ENCODE assay signal across 1 cellular context in the genomic region with DNA sequence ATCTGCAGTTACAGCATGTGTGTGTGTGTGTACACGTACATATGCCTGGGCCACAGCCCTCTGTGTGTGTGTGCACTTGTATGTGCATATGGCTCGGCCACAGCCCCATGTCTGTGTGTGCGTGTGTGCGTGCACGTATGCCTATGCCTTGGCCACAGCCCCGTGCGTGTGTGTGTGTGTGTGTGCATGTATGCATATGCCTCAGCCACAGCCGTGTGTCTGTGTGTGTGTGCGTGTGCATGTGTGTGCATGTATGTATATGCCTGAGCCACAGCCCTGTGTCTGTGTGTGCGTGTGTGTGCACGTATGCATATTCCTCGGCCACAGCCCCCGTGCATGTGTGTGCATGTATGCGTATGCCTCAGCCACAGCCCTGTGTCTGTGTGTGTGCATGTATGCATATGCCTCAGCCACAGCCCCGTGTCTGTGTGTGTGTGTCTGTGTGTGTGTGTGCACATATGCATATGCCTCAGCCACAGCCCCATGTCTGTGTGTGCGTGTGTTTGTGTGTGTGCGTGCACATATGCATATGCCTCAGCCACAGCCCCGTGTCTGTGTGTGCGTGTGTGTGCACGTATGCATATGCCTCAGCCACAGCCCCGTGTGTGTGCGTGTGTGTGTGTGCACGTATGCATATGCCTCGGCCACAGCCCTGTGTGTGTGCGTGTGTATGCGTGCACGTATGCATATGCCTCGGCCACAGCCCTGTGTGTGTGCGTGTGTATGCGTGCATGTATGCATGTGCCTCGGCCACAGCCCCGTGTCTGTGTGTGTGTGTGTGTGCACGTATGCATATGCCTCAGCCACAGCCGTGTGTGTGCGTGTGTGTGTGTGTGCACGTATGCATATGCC.
A peak's percentile ranks its signal among the peaks of the same experiment; 100 is the strongest.
TF ChIP-seq lines count a peak whose summit lies in the region.

No MANE protein-coding gene starts in this region.

TF ChIP-seq in HepG2, 621 proteins besides CTCF, POLR2A, EP300 and RAD21 (continues in another document):
- TF ChIP-seq GPN1 (CRISPR knock-in tag; IDR thresholded peaks at IDR 0.05; ENCODE audit: borderline replicate concordance), result no peak
- TF ChIP-seq ZNF318 (CRISPR knock-in tag; IDR thresholded peaks at IDR 0.05), result no peak
- TF ChIP-seq, protein P1, sequence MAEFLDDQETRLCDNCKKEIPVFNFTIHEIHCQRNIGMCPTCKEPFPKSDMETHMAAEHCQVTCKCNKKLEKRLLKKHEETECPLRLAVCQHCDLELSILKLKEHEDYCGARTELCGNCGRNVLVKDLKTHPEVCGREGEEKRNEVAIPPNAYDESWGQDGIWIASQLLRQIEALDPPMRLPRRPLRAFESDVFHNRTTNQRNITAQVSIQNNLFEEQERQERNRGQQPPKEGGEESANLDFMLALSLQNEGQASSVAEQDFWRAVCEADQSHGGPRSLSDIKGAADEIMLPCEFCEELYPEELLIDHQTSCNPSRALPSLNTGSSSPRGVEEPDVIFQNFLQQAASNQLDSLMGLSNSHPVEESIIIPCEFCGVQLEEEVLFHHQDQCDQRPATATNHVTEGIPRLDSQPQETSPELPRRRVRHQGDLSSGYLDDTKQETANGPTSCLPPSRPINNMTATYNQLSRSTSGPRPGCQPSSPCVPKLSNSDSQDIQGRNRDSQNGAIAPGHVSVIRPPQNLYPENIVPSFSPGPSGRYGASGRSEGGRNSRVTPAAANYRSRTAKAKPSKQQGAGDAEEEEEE (CRISPR knock-in tag; IDR thresholded peaks at IDR 0.05; ENCODE audit: borderline replicate concordance), result no peak
- TF ChIP-seq HOXA5 (CRISPR knock-in tag; IDR thresholded peaks at IDR 0.05), result no peak
- peak; percentile 3; the same call in 1 of the 2 replicates for TF ChIP-seq ZBTB39 (CRISPR knock-in tag; IDR thresholded peaks at IDR 0.05)
- no peak for TF ChIP-seq KAT8 (CRISPR knock-in tag; IDR thresholded peaks at IDR 0.05)
- no peak for TF ChIP-seq ZNF766 (CRISPR knock-in tag; IDR thresholded peaks at IDR 0.05; ENCODE audit: borderline replicate concordance)
- TF ChIP-seq CCAR2 (optimal IDR thresholded peaks at IDR 0.05; ENCODE audit: low read depth, low read length), result no peak
- TF ChIP-seq XRCC5 (optimal IDR thresholded peaks at IDR 0.05; ENCODE audit: low read length), result no peak
- TF ChIP-seq, protein P2, sequence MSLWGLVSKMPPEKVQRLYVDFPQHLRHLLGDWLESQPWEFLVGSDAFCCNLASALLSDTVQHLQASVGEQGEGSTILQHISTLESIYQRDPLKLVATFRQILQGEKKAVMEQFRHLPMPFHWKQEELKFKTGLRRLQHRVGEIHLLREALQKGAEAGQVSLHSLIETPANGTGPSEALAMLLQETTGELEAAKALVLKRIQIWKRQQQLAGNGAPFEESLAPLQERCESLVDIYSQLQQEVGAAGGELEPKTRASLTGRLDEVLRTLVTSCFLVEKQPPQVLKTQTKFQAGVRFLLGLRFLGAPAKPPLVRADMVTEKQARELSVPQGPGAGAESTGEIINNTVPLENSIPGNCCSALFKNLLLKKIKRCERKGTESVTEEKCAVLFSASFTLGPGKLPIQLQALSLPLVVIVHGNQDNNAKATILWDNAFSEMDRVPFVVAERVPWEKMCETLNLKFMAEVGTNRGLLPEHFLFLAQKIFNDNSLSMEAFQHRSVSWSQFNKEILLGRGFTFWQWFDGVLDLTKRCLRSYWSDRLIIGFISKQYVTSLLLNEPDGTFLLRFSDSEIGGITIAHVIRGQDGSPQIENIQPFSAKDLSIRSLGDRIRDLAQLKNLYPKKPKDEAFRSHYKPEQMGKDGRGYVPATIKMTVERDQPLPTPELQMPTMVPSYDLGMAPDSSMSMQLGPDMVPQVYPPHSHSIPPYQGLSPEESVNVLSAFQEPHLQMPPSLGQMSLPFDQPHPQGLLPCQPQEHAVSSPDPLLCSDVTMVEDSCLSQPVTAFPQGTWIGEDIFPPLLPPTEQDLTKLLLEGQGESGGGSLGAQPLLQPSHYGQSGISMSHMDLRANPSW (CRISPR knock-in tag; IDR thresholded peaks at IDR 0.05; ENCODE audit: borderline replicate concordance), result no peak
- TF ChIP-seq ZNF557 (CRISPR knock-in tag; IDR thresholded peaks at IDR 0.05), result no peak
- TF ChIP-seq ZNF704 (CRISPR knock-in tag; IDR thresholded peaks at IDR 0.05; ENCODE audit: borderline replicate concordance), result no peak
- TF ChIP-seq NFYB (CRISPR knock-in tag; IDR thresholded peaks at IDR 0.05), result no peak
- TF ChIP-seq ZNF24 (IDR thresholded peaks at IDR 0.05), result no peak
- 0 out of 2 replicates have a peak, but pooled peaks have one; percentile 23 for TF ChIP-seq EED (CRISPR knock-in tag; IDR thresholded peaks at IDR 0.05)
- TF ChIP-seq ZKSCAN8 (CRISPR knock-in tag; IDR thresholded peaks at IDR 0.05; ENCODE audit: borderline replicate concordance), result no peak
- TF ChIP-seq MTA1 (CRISPR knock-in tag; IDR thresholded peaks at IDR 0.05; ENCODE audit: borderline replicate concordance), result peak; percentile 24; the same call in 1 of the 2 replicates
- no peak for TF ChIP-seq HOXD1 (CRISPR knock-in tag; IDR thresholded peaks at IDR 0.05)
- no peak for TF ChIP-seq RXRA (CRISPR knock-in tag; IDR thresholded peaks at IDR 0.05)
- TF ChIP-seq SYNCRIP (IDR thresholded peaks at IDR 0.05; ENCODE audit: insufficient read depth, low read depth, low read length), result no peak
- no peak for TF ChIP-seq ZNF670 (CRISPR knock-in tag; IDR thresholded peaks at IDR 0.05; ENCODE audit: borderline replicate concordance)
- no peak for TF ChIP-seq ZNF253 (CRISPR knock-in tag; IDR thresholded peaks at IDR 0.05; ENCODE audit: borderline replicate concordance)
- TF ChIP-seq ZNF432 (CRISPR knock-in tag; IDR thresholded peaks at IDR 0.05; ENCODE audit: borderline replicate concordance), result no peak
- TF ChIP-seq EEA1 (CRISPR knock-in tag; IDR thresholded peaks at IDR 0.05; ENCODE audit: borderline replicate concordance), result no peak
- TF ChIP-seq ZNF569 (CRISPR knock-in tag; IDR thresholded peaks at IDR 0.05; ENCODE audit: borderline replicate concordance), result no peak
- no peak for TF ChIP-seq KDM5A (IDR thresholded peaks at IDR 0.05; ENCODE audit: borderline replicate concordance, low read length)
- no peak for TF ChIP-seq SMAD3 (CRISPR knock-in tag; IDR thresholded peaks at IDR 0.05)
- TF ChIP-seq KLF16 (CRISPR knock-in tag; IDR thresholded peaks at IDR 0.05), result no peak
- TF ChIP-seq MTA3 (CRISPR knock-in tag; IDR thresholded peaks at IDR 0.05), result no peak
- no peak for TF ChIP-seq ZBTB42 (CRISPR knock-in tag; IDR thresholded peaks at IDR 0.05)
- no peak for TF ChIP-seq ZNF724P (CRISPR knock-in tag; IDR thresholded peaks at IDR 0.05; ENCODE audit: borderline replicate concordance)
- TF ChIP-seq MBNL3 (CRISPR knock-in tag; conservative IDR thresholded peaks at IDR 0.05), result no peak
- TF ChIP-seq PHF8 (CRISPR knock-in tag; IDR thresholded peaks at IDR 0.05), result no peak
- peak; percentile 85 for TF ChIP-seq AGO2 (optimal IDR thresholded peaks at IDR 0.05; ENCODE audit: low read depth, low read length)
- TF ChIP-seq ZFP91 (CRISPR knock-in tag; IDR thresholded peaks at IDR 0.05; ENCODE audit: borderline replicate concordance), result peak; percentile 64
- TF ChIP-seq HES4 (CRISPR knock-in tag; IDR thresholded peaks at IDR 0.05; ENCODE audit: borderline replicate concordance), result 0 out of 2 replicates have a peak, but pooled peaks have one; percentile 42
- no peak for TF ChIP-seq SAP130 (CRISPR knock-in tag; IDR thresholded peaks at IDR 0.05; ENCODE audit: low read depth)
- TF ChIP-seq, protein P3, sequence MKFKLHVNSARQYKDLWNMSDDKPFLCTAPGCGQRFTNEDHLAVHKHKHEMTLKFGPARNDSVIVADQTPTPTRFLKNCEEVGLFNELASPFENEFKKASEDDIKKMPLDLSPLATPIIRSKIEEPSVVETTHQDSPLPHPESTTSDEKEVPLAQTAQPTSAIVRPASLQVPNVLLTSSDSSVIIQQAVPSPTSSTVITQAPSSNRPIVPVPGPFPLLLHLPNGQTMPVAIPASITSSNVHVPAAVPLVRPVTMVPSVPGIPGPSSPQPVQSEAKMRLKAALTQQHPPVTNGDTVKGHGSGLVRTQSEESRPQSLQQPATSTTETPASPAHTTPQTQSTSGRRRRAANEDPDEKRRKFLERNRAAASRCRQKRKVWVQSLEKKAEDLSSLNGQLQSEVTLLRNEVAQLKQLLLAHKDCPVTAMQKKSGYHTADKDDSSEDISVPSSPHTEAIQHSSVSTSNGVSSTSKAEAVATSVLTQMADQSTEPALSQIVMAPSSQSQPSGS (CRISPR knock-in tag; IDR thresholded peaks at IDR 0.05), result no peak
- no peak for TF ChIP-seq WIZ (CRISPR knock-in tag; IDR thresholded peaks at IDR 0.05)
- no peak for TF ChIP-seq ZNF549 (CRISPR knock-in tag; IDR thresholded peaks at IDR 0.05)
- no peak for TF ChIP-seq SCMH1 (CRISPR knock-in tag; IDR thresholded peaks at IDR 0.05; ENCODE audit: borderline replicate concordance)
